8 cellular contexts compared by ENCODE assay signal in genomic region chr9:137445275-137445807, GRCh38. TPM values are rescaled to one million over a fixed set of nuclear protein-coding genes. Genes with fewer than 3 reads are reported as not detected.
DNase-seq lines count a peak whose midpoint lies in the region; ATAC-seq lines count a peak whose summit lies in the region.

No MANE protein-coding gene starts in this region.

- peaks cover 15% of the 10 kb centered on the region for H3K27me3 Mint-ChIP-seq in activated CD4-positive, alpha-beta memory T cell treated with anti-CD3 and anti-CD28 coated beads, Interleukin-2, amount 10 ng/mL, durations not matched to agents 7 days and 5 days

- peak; percentile 51 for ATAC-seq in HG02981 (IDR thresholded peaks at IDR 0.05; ENCODE audit: unreplicated experiment)
- no peak for ATAC-seq in GM18861 (IDR thresholded peaks at IDR 0.05; ENCODE audit: unreplicated experiment)

- POLR2A ChIA-PET in activated CD4-positive, alpha-beta memory T cell treated with anti-CD3 and anti-CD28 coated beads, Interleukin-2, amount 10 ng/mL, durations not matched to agents 7 days and 5 days (lab: Charles Lee) = interaction anchor here (1.7 to 2.9 kb wide), 2 partner anchors 11 to 22 kb away, joined by 4 to 15 read pairs; partner anchors contain the start of genes EXD3 and NOXA1

- peak; percentile 91 for DNase-seq in ELR (ENCODE audit: low read depth)
- peak; percentile 78 for DNase-seq in NCI-H774 (lab: John Stamatoyannopoulos, UW)
- peak; percentile 88 for DNase-seq in activated CD4-positive, alpha-beta memory T cell treated with anti-CD3 and anti-CD28 coated beads, Interleukin-2, amount 10 ng/mL, durations not matched to agents 7 days and 5 days
- peak; percentile 73 for DNase-seq in effector CD8-positive, alpha-beta T cell (lab: John Stamatoyannopoulos, UW)
- DNase-seq in midbrain (lab: John Stamatoyannopoulos, UW) = peak; percentile 58
- DNase-seq in stimulated activated CD8-positive, alpha-beta memory T cell treated with anti-CD3 and anti-CD28 coated beads, Interleukin-4, amount 100 ng/mL, for 24 hours (ENCODE audit: low read depth) = peak; percentile 75

- CTCF ChIA-PET in activated CD4-positive, alpha-beta memory T cell treated with anti-CD3 and anti-CD28 coated beads, Interleukin-2, amount 10 ng/mL, durations not matched to agents 7 days and 5 days (lab: Charles Lee) = interaction anchor here (1.3 to 1.5 kb wide), 2 partner anchors 9 to 22 kb away, joined by 3 to 6 read pairs; partner anchors contain the start of genes EXD3 and NOXA1

- no peaks in the 10 kb centered on the region for H3K36me3 Mint-ChIP-seq in activated CD4-positive, alpha-beta memory T cell treated with anti-CD3 and anti-CD28 coated beads, Interleukin-2, amount 10 ng/mL, durations not matched to agents 7 days and 5 days (ENCODE audit: low read depth)

- no peak overlapping the region for H3K4me3 Mint-ChIP-seq in activated CD4-positive, alpha-beta memory T cell treated with anti-CD3 and anti-CD28 coated beads, Interleukin-2, amount 10 ng/mL, durations not matched to agents 7 days and 5 days

- no peak overlapping the region for H3K27ac Mint-ChIP-seq in activated CD4-positive, alpha-beta memory T cell treated with anti-CD3 and anti-CD28 coated beads, Interleukin-2, amount 10 ng/mL, durations not matched to agents 7 days and 5 days

- H3K4me1 Mint-ChIP-seq in activated CD4-positive, alpha-beta memory T cell treated with anti-CD3 and anti-CD28 coated beads, Interleukin-2, amount 10 ng/mL, durations not matched to agents 7 days and 5 days = peaks cover 15% of the 10 kb centered on the region

- H3K9me3 Mint-ChIP-seq in activated CD4-positive, alpha-beta memory T cell treated with anti-CD3 and anti-CD28 coated beads, Interleukin-2, amount 10 ng/mL, durations not matched to agents 7 days and 5 days = no peaks in the 10 kb centered on the region

RNA-seq across cellular contexts. Expression of gene ENTPD8, which starts 4.2 kb away (rescaled TPM):
- total RNA-seq in activated CD4-positive, alpha-beta memory T cell treated with anti-CD3 and anti-CD28 coated beads, Interleukin-2, amount 10 ng/mL, durations not matched to agents 7 days and 5 days = not detected

RNA-seq across cellular contexts. Expression of gene NSMF, which starts 13.8 kb away (rescaled TPM):
- 10 to 100 TPM; 29.0 to 31.9 TPM for total RNA-seq in activated CD4-positive, alpha-beta memory T cell treated with anti-CD3 and anti-CD28 coated beads, Interleukin-2, amount 10 ng/mL, durations not matched to agents 7 days and 5 days

RNA-seq across cellular contexts. Expression of gene NOXA1, which starts 22.1 kb away (rescaled TPM):
- total RNA-seq in activated CD4-positive, alpha-beta memory T cell treated with anti-CD3 and anti-CD28 coated beads, Interleukin-2, amount 10 ng/mL, durations not matched to agents 7 days and 5 days = under 1 TPM; 0.50 to 0.73 TPM

RNA-seq across cellular contexts. Expression of gene EXD3, which starts 22.4 kb away (rescaled TPM):
- total RNA-seq in activated CD4-positive, alpha-beta memory T cell treated with anti-CD3 and anti-CD28 coated beads, Interleukin-2, amount 10 ng/mL, durations not matched to agents 7 days and 5 days = 10 to 100 TPM; 17.9 to 18.1 TPM
